In the genomic region with DNA sequence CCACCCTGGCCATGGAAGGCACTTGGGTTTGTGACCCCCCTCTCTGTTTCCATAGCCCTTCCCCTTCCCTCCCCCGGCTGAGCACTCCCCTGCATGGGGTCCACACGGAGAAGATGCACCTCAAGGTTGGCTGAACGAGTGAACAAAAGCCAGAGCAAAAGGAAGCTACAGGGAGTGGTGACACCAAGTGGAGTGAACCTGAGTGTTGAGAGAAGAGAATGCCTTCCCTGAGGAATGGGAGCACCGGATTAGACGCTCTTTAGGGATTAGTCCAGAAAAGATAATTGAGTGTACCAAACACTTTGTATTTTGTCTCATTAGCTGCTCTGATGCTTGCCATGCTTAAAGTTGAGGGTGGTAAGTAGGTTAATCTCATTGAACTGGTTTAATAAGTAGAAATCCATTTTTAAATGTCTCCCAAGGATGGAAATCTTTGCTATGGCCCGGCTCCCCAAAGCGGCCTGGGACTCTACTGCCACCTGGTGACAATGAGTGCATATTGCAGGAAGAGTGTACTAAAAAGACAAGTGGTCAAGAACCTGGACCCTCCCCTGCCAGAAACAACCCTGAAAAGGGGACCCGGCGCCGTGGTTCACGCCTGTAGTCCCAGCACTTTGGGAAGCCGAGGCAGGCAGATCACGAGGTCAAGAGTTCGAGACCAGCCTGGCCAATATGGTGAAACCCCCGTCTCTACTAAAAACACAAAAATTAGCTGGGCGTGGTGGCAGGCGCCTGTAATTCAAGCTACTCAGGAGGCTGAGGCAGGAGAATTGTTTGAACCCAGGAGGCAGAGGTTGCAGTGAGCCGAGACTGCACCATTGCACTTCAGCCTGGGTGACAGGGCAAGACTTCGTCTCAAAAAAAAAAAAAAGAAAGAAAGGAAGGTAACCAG, we compare ENCODE assay signal across 8 cellular contexts.
A peak's percentile ranks its signal among the peaks of the same experiment; 100 is the strongest.
DNase-seq lines count a peak whose midpoint lies in the region; ATAC-seq and TF ChIP-seq lines count a peak whose summit lies in the region.

No MANE protein-coding gene starts in this region.

- H3K9me3 ChIP-seq in WERI-Rb-1 (ENCODE audit: severe bottlenecking) = peaks cover 7% of the 10 kb centered on the region
- H3K9me3 ChIP-seq in effector memory CD4-positive, alpha-beta T cell (ENCODE audit: control insufficient read depth, low read length) = no peaks in the 10 kb centered on the region

- H3K27ac ChIP-seq in HL-60 (replicated peaks) = no peak overlapping the region
- H3K27ac ChIP-seq in WERI-Rb-1 = no peak overlapping the region
- no peak overlapping the region for H3K27ac ChIP-seq in effector memory CD4-positive, alpha-beta T cell (ENCODE audit: insufficient read depth, low read length, poor library complexity, severe bottlenecking)

- TF ChIP-seq CTCF in HL-60 (IDR thresholded peaks at IDR 0.05; ENCODE audit: insufficient read depth, low read length) (peak; percentile 53), WERI-Rb-1 (IDR thresholded peaks at IDR 0.05; ENCODE audit: low read depth, low read length) (peak; percentile 71)

- H3K27me3 ChIP-seq in HL-60 (ENCODE audit: insufficient read depth, poor library complexity, severe bottlenecking) = peaks cover 7% of the 10 kb centered on the region
- no peaks in the 10 kb centered on the region for H3K27me3 ChIP-seq in WERI-Rb-1 (ENCODE audit: insufficient read depth, low read depth, severe bottlenecking)
- H3K27me3 ChIP-seq in effector memory CD4-positive, alpha-beta T cell (replicated peaks; ENCODE audit: control insufficient read depth, insufficient read depth, low read length, poor library complexity, severe bottlenecking) = peaks cover 7% of the 10 kb centered on the region

- no peaks in the 10 kb centered on the region for H3K36me3 ChIP-seq in WERI-Rb-1
- no peaks in the 10 kb centered on the region for H3K36me3 ChIP-seq in effector memory CD4-positive, alpha-beta T cell (ENCODE audit: control insufficient read depth, insufficient read depth, low read length)

- ATAC-seq in HG02938 (IDR thresholded peaks at IDR 0.05; ENCODE audit: unreplicated experiment) (no peak), GM18873 (IDR thresholded peaks at IDR 0.05; ENCODE audit: low FRiP score, unreplicated experiment) (no peak)

- H3K4me3 ChIP-seq in HL-60 (replicated peaks; ENCODE audit: insufficient read depth, low read length) (no peak overlapping the region), WERI-Rb-1 (ENCODE audit: low read depth, low read length) (no peak overlapping the region)
- no peak overlapping the region for H3K4me3 ChIP-seq in effector memory CD4-positive, alpha-beta T cell (ENCODE audit: insufficient read depth, low read depth, low read length, poor library complexity, severe bottlenecking)

- no peaks in the 10 kb centered on the region for H3K4me1 ChIP-seq in effector memory CD4-positive, alpha-beta T cell (ENCODE audit: control insufficient read depth, insufficient read depth, low read length, poor library complexity, severe bottlenecking)

- DNase-seq in NCI-H2081 (lab: John Stamatoyannopoulos, UW) (peak; percentile 34 to 53), NCI-H2081 treated with DMSO at 0.1 percent for 48 hours (lab: John Stamatoyannopoulos, UW) (no peak), HL-60 (ENCODE audit: low read depth in 1 of 2, low spot score in 1 of 2) (peak; percentile 1 to 39), WERI-Rb-1 (peak; percentile 66), iPS-NIHi7 (ENCODE audit: extremely low spot score) (peak; percentile 91)
- no peak for DNase-seq in effector memory CD4-positive, alpha-beta T cell

Comparison
In these comparisons a context has a peak if more than half of its experiments do, and no peak if none do; other contexts are left out.
1. DNase-seq: peak in NCI-H2081 (2 of 2), HL-60 (2 of 2), WERI-Rb-1 (single experiment) and iPS-NIHi7 (single experiment); none in NCI-H2081 treated with DMSO at 0.1 percent for 48 hours (single experiment) and effector memory CD4-positive, alpha-beta T cell (0 of 3).